19 cellular contexts compared by ENCODE assay signal in the genomic region with DNA sequence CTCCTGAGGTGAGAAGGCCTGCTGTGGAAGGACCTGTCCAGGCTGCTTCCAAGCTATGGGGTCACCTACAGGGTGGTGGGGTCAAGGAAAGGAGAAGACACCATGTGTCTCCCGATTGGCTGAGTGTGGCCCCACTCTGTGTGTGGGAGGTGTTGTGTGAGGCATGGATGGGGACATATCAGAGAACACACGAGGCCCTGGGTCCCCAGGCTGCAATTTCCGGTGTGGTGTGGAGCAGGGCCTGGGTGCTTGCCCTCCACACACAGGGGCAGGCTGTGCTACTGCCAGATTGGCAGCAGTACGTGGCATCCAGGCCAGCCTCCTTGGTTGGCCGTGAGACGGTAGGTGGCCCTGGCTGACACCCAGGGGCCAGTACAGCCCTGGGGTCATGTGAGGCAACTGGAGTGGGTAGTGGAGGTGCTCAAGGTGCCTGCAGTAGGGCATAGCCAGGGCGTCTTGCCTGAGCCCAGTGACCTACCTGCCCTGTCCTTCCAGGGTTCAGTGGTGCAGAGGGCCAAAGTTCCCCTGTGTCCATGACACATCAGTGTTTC.
DNase-seq lines count a peak whose midpoint lies in the region; ATAC-seq and TF ChIP-seq lines count a peak whose summit lies in the region.
"Had no signal": no experiment of that assay in that cellular context is flagged by ENCODE, and none has a peak within 500 bp of the region (broad histone marks: within the 10 kb centered on the region; RNA-seq: fewer than 3 reads in every experiment).

No MANE protein-coding gene starts in this region.

- no peak overlapping the region for H3K4me3 ChIP-seq in left ventricle myocardium inferior
- H3K4me3 ChIP-seq in right cardiac atrium (ENCODE audit: low read length), result no peak overlapping the region
- no peak overlapping the region for H3K4me3 ChIP-seq in heart left ventricle
- H3K4me3 ChIP-seq in neuronal stem cell (ENCODE audit: low read length in 2 of 2), result peak overlapping the region in 1 of 2 donors; percentile 45
- H3K4me3 ChIP-seq: BLaER1, GM12878, GM23338 had no signal

- H3K79me1 ChIP-seq in neuronal stem cell (ENCODE audit: low read depth, low read length), result no peaks in the 10 kb centered on the region

- no peak overlapping the region for H3K4me2 ChIP-seq in neuronal stem cell (ENCODE audit: insufficient read depth, low read length, poor library complexity, severe bottlenecking)
- H3K4me2 ChIP-seq: BLaER1, GM23338 had no signal

- H3K36me3 ChIP-seq in left ventricle myocardium inferior (no peaks in the 10 kb centered on the region), heart left ventricle (no peaks in the 10 kb centered on the region), neuronal stem cell (replicated peaks in 1 of 2; ENCODE audit: control insufficient read depth in 2 of 2, insufficient read depth in 2 of 2, low read length in 2 of 2) (no peaks in the 10 kb centered on the region)
- H3K36me3 ChIP-seq: BLaER1 had no signal

- H3K18ac ChIP-seq in neuronal stem cell (ENCODE audit: low read length), result peak overlapping the region; percentile 48

- H3K4me1 ChIP-seq in left ventricle myocardium inferior, result no peaks in the 10 kb centered on the region
- H3K4me1 ChIP-seq in right cardiac atrium (ENCODE audit: control insufficient read depth, insufficient read depth, low read length), result no peaks in the 10 kb centered on the region
- no peaks in the 10 kb centered on the region for H3K4me1 ChIP-seq in heart left ventricle
- no peaks in the 10 kb centered on the region for H3K4me1 ChIP-seq in neuronal stem cell (ENCODE audit: control insufficient read depth in 2 of 2, insufficient read depth in 1 of 2, low read depth in 1 of 2, low read length in 2 of 2)
- H3K4me1 ChIP-seq: BLaER1, Caco-2 had no signal

- H3K14ac ChIP-seq in neuronal stem cell (ENCODE audit: low read length), result peak overlapping the region; percentile 38

- intact Hi-C loops in Right ventricle myocardium inferior (cut with DNase I), result no loop called here
- intact Hi-C loops in left ventricle myocardium inferior (cut with micrococcal nuclease), result no loop called here
- intact Hi-C loops in right cardiac atrium (cut with DNase I), result no loop called here
- intact Hi-C loops in heart left ventricle (cut with DNase I), result no loop called here

- H4K8ac ChIP-seq in neuronal stem cell (ENCODE audit: low read depth, low read length), result peak overlapping the region; percentile 65

- H2BK120ac ChIP-seq in neuronal stem cell (ENCODE audit: low read depth, low read length), result no peak overlapping the region

- H2BK5ac ChIP-seq in neuronal stem cell (ENCODE audit: low read length), result peak overlapping the region; percentile 13

- no peak overlapping the region for H4K91ac ChIP-seq in neuronal stem cell (ENCODE audit: low read depth, low read length, poor library complexity)

- no peak for TF ChIP-seq CTCF in left ventricle myocardium inferior (IDR thresholded peaks at IDR 0.05; ENCODE audit: borderline replicate concordance)
- TF ChIP-seq CTCF in heart left ventricle (IDR thresholded peaks at IDR 0.05), result no peak

- peak; percentile 39 for DNase-seq in Right ventricle myocardium inferior (ENCODE audit: missing footprints)
- no peak for DNase-seq in left ventricle myocardium inferior
- DNase-seq in right cardiac atrium, result peak in 2 of 3 donors; percentile 29 to 30
- no peak for DNase-seq in heart left ventricle
- DNase-seq in neuronal stem cell (ENCODE audit: low spot score), result no peak
- DNase-seq in NCI-H526 treated with DMSO at 0.1 percent for 48 hours (lab: John Stamatoyannopoulos, UW), result no peak
- no peak for DNase-seq in activated CD4-positive, CD25-positive, alpha-beta regulatory T cell (lab: John Stamatoyannopoulos, UW)
- DNase-seq: Caco-2; CD4-positive, CD25-positive, alpha-beta regulatory T cell; DMS153; DND-41; H9 had no signal

- no peak overlapping the region for H3K23ac ChIP-seq in neuronal stem cell (ENCODE audit: low read depth, low read length, poor library complexity)

- WGBS in right cardiac atrium, result 73% methylated on average over 7 of the region's 7 CpGs
- 56 to 76% (median 71%) methylated on average over 6 to 7 of the region's 7 CpGs for WGBS in heart left ventricle, 4 donors
- WGBS in neuronal stem cell (ENCODE audit: extremely low coverage in 2 of 2, insufficient read length in 2 of 2, insufficient replicate concordance in 1 of 2), 2 donors, result no CpG with 5 or more reads among the region's 7 CpGs

- H3K27me3 ChIP-seq in left ventricle myocardium inferior (ENCODE audit: low read depth) (no peaks in the 10 kb centered on the region), right cardiac atrium (ENCODE audit: control insufficient read depth, insufficient read depth) (no peaks in the 10 kb centered on the region), heart left ventricle (no peaks in the 10 kb centered on the region), neuronal stem cell (ENCODE audit: control insufficient read depth in 3 of 3, insufficient read depth in 3 of 3, low read depth in 1 of 3, low read length in 3 of 3) (no peaks in the 10 kb centered on the region)
- H3K27me3 ChIP-seq: BLaER1 had no signal

- H2AFZ ChIP-seq in neuronal stem cell (ENCODE audit: low read length), result no peak overlapping the region
- H2AFZ ChIP-seq: GM23338 had no signal

- H3K27ac ChIP-seq in left ventricle myocardium inferior (replicated peaks) (no peak overlapping the region), right cardiac atrium (ENCODE audit: low read length) (no peak overlapping the region), heart left ventricle (no peak overlapping the region), neuronal stem cell (replicated peaks; ENCODE audit: low read length) (no peak overlapping the region)
- H3K27ac ChIP-seq: 22Rv1, BLaER1, C4-2B had no signal

- H3K9me3 ChIP-seq in left ventricle myocardium inferior (replicated peaks) (peaks cover 50% of the 10 kb centered on the region), right cardiac atrium (ENCODE audit: control insufficient read depth, low read length) (no peaks in the 10 kb centered on the region), heart left ventricle (peaks cover 0 to 50% (median 0%) of the 10 kb centered on the region in 12 donors), neuronal stem cell (replicated peaks in 1 of 2; ENCODE audit: control insufficient read depth in 2 of 2, insufficient read depth in 1 of 2, low read depth in 1 of 2, low read length in 2 of 2) (peaks cover 0 to 53% of the 10 kb centered on the region in 2 donors)

- H3K4ac ChIP-seq in neuronal stem cell (ENCODE audit: low read length), result no peak overlapping the region

- no peak overlapping the region for H2BK15ac ChIP-seq in neuronal stem cell (ENCODE audit: low read length)

- H3K9ac ChIP-seq in neuronal stem cell (ENCODE audit: low read depth, low read length, poor library complexity), result peak overlapping the region; percentile 70
- H3K9ac ChIP-seq: BLaER1 had no signal

- no peak overlapping the region for H2AK5ac ChIP-seq in neuronal stem cell (ENCODE audit: low read depth, low read length)

- TF ChIP-seq POLR2A in heart left ventricle (IDR thresholded peaks at IDR 0.05), result no peak

- no peak overlapping the region for H2BK12ac ChIP-seq in neuronal stem cell (ENCODE audit: low read length)

- no peak for ATAC-seq in Right ventricle myocardium inferior
- no peak for ATAC-seq in right cardiac atrium
- ATAC-seq in heart left ventricle, result no peak
- ATAC-seq: CD8-positive, alpha-beta T cell; GM12878; GM23338; HCT116 had no signal

Comparison
In these comparisons a context has a peak if more than half of its experiments do, and no peak if none do; other contexts are left out.
1. DNase-seq: peak in Right ventricle myocardium inferior (single experiment) and right cardiac atrium (2 of 3); none in left ventricle myocardium inferior (single experiment), heart left ventricle (0 of 5), neuronal stem cell (single experiment), NCI-H526 treated with DMSO at 0.1 percent for 48 hours (single experiment) and activated CD4-positive, CD25-positive, alpha-beta regulatory T cell (0 of 4).